ENCODE assay signal across 15 cellular contexts in the genomic region with DNA sequence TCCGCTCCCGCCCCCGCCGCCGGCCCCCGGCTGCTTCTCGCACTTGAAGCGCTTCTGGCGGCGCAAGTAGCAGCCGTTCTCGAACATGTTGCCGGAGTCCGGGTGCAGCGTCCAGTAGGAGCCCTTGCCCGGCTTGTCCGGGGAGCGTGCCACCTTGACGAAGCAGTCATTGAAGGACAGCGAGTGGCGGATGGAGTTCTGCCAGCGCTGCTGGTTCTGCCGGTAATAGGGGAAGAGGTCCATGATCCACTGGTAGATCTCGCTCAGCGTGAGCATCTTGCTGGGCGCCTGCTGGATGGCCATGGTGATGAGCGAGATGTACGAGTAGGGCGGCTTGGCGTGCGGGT. TPM values are rescaled to one million over a fixed set of nuclear protein-coding genes. Genes with fewer than 3 reads are reported as not detected.
A peak's percentile ranks its signal among the peaks of the same experiment; 100 is the strongest.
DNase-seq lines count a peak whose midpoint lies in the region; ATAC-seq lines count a peak whose summit lies in the region.
"Had no signal": no experiment of that assay in that cellular context is flagged by ENCODE, and none has a peak within 500 bp of the region (broad histone marks: within the 10 kb centered on the region; RNA-seq: fewer than 3 reads in every experiment).

No MANE protein-coding gene starts in this region.

- H3K9ac ChIP-seq in iPS-20b (ENCODE audit: low read depth, low read length) (no peak overlapping the region), skeletal muscle satellite cell (ENCODE audit: low read depth, low read length) (no peak overlapping the region)

- H3K9me3 ChIP-seq in iPS-20b (ENCODE audit: insufficient read depth, low read depth, low read length) (no peaks in the 10 kb centered on the region; the same call in 1 of the 2 replicates), skeletal muscle satellite cell (replicated peaks; ENCODE audit: low read length) (no peaks in the 10 kb centered on the region)

- 0 out of 2 replicates have a peak, but pooled peaks cover 7% of the 10 kb centered on the region for H3K4me1 ChIP-seq in iPS-20b (ENCODE audit: insufficient read depth, low read length)
- peaks cover 12% of the 10 kb centered on the region for H3K4me1 ChIP-seq in skeletal muscle satellite cell (ENCODE audit: control insufficient read depth, insufficient read depth, low read length)

- H3K4me2 ChIP-seq in skeletal muscle satellite cell (ENCODE audit: low read length) = peak overlapping the region; percentile 37

- peak overlapping the region; percentile 26; the same call in 1 of the 2 replicates for H3K4me3 ChIP-seq in iPS-20b (ENCODE audit: low read length)
- peak overlapping the region; percentile 11 for H3K4me3 ChIP-seq in skeletal muscle satellite cell (ENCODE audit: low read length)
- H3K4me3 ChIP-seq: cardiac muscle cell had no signal

- peak; percentile 67 for DNase-seq in DMS153 (lab: John Stamatoyannopoulos, UW)
- no peak for DNase-seq in DMS153 treated with DMSO at 0.1 percent for 48 hours (lab: John Stamatoyannopoulos, UW; ENCODE audit: unreplicated experiment)
- peak; percentile 67 for DNase-seq in NCI-H748 treated with DMSO at 0.1 percent for 48 hours (lab: John Stamatoyannopoulos, UW)
- no peak for DNase-seq in activated effector memory CD4-positive, alpha-beta T cell treated with anti-CD3 and anti-CD28 coated beads, Interleukin-2, amount 50 U/mL, for 16 hours
- DNase-seq: foreskin melanocyte; HCEC 1CT; stimulated activated CD4-positive, alpha-beta T cell treated with anti-CD3 and anti-CD28 coated beads, Interleukin-12 subunit alpha, Interleukin-12 subunit beta, amount 100 ng/mL, for 4 hours had no signal

- no peak for ATAC-seq in GM21619 (IDR thresholded peaks at IDR 0.05; ENCODE audit: unreplicated experiment)
- ATAC-seq in GM19023 (IDR thresholded peaks at IDR 0.05; ENCODE audit: unreplicated experiment) = no peak
- ATAC-seq: Panc1; stimulated activated effector memory CD8-positive, alpha-beta T cell treated with anti-CD3 and anti-CD28 coated beads, Interleukin-12 subunit alpha, Interleukin-12 subunit beta, amount 100 ng/mL, for 72 hours had no signal

- no peak overlapping the region for H3K27ac ChIP-seq in iPS-20b (ENCODE audit: low read length)
- H3K27ac ChIP-seq: cardiac muscle cell had no signal

- H3K27me3 ChIP-seq in iPS-20b (ENCODE audit: insufficient read depth, low read length) = peaks cover 100% of the 10 kb centered on the region
- peaks cover 87% of the 10 kb centered on the region for H3K27me3 ChIP-seq in skeletal muscle satellite cell (ENCODE audit: control insufficient read depth, insufficient read depth, low read length)

- H3K36me3 ChIP-seq in iPS-20b (ENCODE audit: insufficient read depth, low read depth, low read length) (no peaks in the 10 kb centered on the region), skeletal muscle satellite cell (ENCODE audit: insufficient read depth, low read length) (no peaks in the 10 kb centered on the region)
- H3K36me3 ChIP-seq: cardiac muscle cell had no signal

RNA-seq across cellular contexts. Expression of a gene that starts 3.1 kb away (rescaled TPM):
- total RNA-seq in skeletal muscle satellite cell (2012; rRNA removed) = 0.44 TPM in 1 of 2 replicates, not detected in the other
- total RNA-seq: cardiac muscle cell, G401 had no signal

RNA-seq across cellular contexts. Expression of a gene that starts 3.5 kb away (rescaled TPM):
- total RNA-seq in skeletal muscle satellite cell (2012; rRNA removed) = under 0.01 TPM in 2 replicates
- total RNA-seq: cardiac muscle cell, G401 had no signal

Comparison
In these comparisons a context has a peak if more than half of its experiments do, and no peak if none do; other contexts are left out.
1. DNase-seq: peak in DMS153 (single experiment) and NCI-H748 treated with DMSO at 0.1 percent for 48 hours (single experiment); none in DMS153 treated with DMSO at 0.1 percent for 48 hours (single experiment) and activated effector memory CD4-positive, alpha-beta T cell treated with anti-CD3 and anti-CD28 coated beads, Interleukin-2, amount 50 U/mL, for 16 hours (single experiment).